In genomic region chr10:84328303-84329093, GRCh38 we compare ENCODE assay signal across 1 cellular context.
TF ChIP-seq lines count a peak whose summit lies in the region.

TSS of gene CCSER2 (plus strand) at chr10:84328589. CDS start at chr10:84371053, 42,464 bp downstream.

TF ChIP-seq in HEK293, 187 proteins besides CTCF, POLR2A, EP300 and RAD21 (continued from another document and continues in another):
- no peak for TF ChIP-seq YY1 (tag by site-specific recombination; IDR thresholded peaks at IDR 0.05)
- no peak for TF ChIP-seq GLI2 (tag by site-specific recombination; IDR thresholded peaks at IDR 0.05; ENCODE audit: borderline replicate concordance, low read depth)
- no peak for TF ChIP-seq PRDM4 (tag by site-specific recombination; IDR thresholded peaks at IDR 0.05)
- TF ChIP-seq ZNF626 (tag by site-specific recombination; IDR thresholded peaks at IDR 0.05), result no peak
- TF ChIP-seq REPIN1 (tag by site-specific recombination; IDR thresholded peaks at IDR 0.05; ENCODE audit: low read depth), result no peak
- TF ChIP-seq KLF8 (tag by site-specific recombination; IDR thresholded peaks at IDR 0.05), result no peak
- no peak for TF ChIP-seq INSM2 (tag by site-specific recombination; IDR thresholded peaks at IDR 0.05)
- TF ChIP-seq ZSCAN23 (tag by site-specific recombination; IDR thresholded peaks at IDR 0.05), result no peak
- no peak for TF ChIP-seq ZBTB17 (tag by site-specific recombination; IDR thresholded peaks at IDR 0.05)
- TF ChIP-seq ZNF174 (tag by site-specific recombination; IDR thresholded peaks at IDR 0.05), result no peak
- no peak for TF ChIP-seq ZNF791 (tag by site-specific recombination; IDR thresholded peaks at IDR 0.05)
- TF ChIP-seq ZNF10 (tag by site-specific recombination; IDR thresholded peaks at IDR 0.05), result no peak
- TF ChIP-seq PATZ1 (tag by site-specific recombination; IDR thresholded peaks at IDR 0.05), result 0 out of 2 replicates have a peak, but pooled peaks have one; percentile 17
- no peak for TF ChIP-seq KLF7 (tag by site-specific recombination; IDR thresholded peaks at IDR 0.05; ENCODE audit: borderline replicate concordance)
- peak; percentile 97 for TF ChIP-seq ZFP69B (tag by site-specific recombination; IDR thresholded peaks at IDR 0.05)
- no peak for TF ChIP-seq SCRT1 (tag by site-specific recombination; IDR thresholded peaks at IDR 0.05; ENCODE audit: borderline replicate concordance)
- no peak for TF ChIP-seq ZNF704 (tag by site-specific recombination; IDR thresholded peaks at IDR 0.05)
- no peak for TF ChIP-seq ZNF501 (tag by site-specific recombination; IDR thresholded peaks at IDR 0.05)
- peak; percentile 71; the same call in 1 of the 2 replicates for TF ChIP-seq ZNF561 (tag by site-specific recombination; IDR thresholded peaks at IDR 0.05; ENCODE audit: borderline replicate concordance)
- TF ChIP-seq ZNF350 (tag by site-specific recombination; IDR thresholded peaks at IDR 0.05), result no peak
- TF ChIP-seq ZNF426 (tag by site-specific recombination; IDR thresholded peaks at IDR 0.05), result no peak
- TF ChIP-seq ZNF18 (tag by site-specific recombination; IDR thresholded peaks at IDR 0.05), result no peak
- peak; percentile 98 for TF ChIP-seq ZNF692 (tag by site-specific recombination; IDR thresholded peaks at IDR 0.05)
- TF ChIP-seq GFI1B (tag by site-specific recombination; IDR thresholded peaks at IDR 0.05), result no peak
- no peak for TF ChIP-seq SALL2 (tag by site-specific recombination; IDR thresholded peaks at IDR 0.05; ENCODE audit: borderline replicate concordance)
- no peak for TF ChIP-seq ZNF362 (tag by site-specific recombination; IDR thresholded peaks at IDR 0.05)
- TF ChIP-seq RBAK (tag by site-specific recombination; IDR thresholded peaks at IDR 0.05), result no peak
- TF ChIP-seq AEBP2 (tag by site-specific recombination; IDR thresholded peaks at IDR 0.05; ENCODE audit: borderline replicate concordance), result no peak
- no peak for TF ChIP-seq ZNF157 (tag by site-specific recombination; IDR thresholded peaks at IDR 0.05)
- TF ChIP-seq MZF1 (tag by site-specific recombination; IDR thresholded peaks at IDR 0.05; ENCODE audit: borderline replicate concordance), result no peak
- TF ChIP-seq ZNF747 (tag by site-specific recombination; IDR thresholded peaks at IDR 0.05), result no peak
- TF ChIP-seq SP7 (tag by site-specific recombination; IDR thresholded peaks at IDR 0.05), result no peak
- TF ChIP-seq ZNF302 (tag by site-specific recombination; IDR thresholded peaks at IDR 0.05; ENCODE audit: low read depth), result no peak
- no peak for TF ChIP-seq ZSCAN5A (tag by site-specific recombination; IDR thresholded peaks at IDR 0.05)
- no peak for TF ChIP-seq ZNF394 (tag by site-specific recombination; IDR thresholded peaks at IDR 0.05; ENCODE audit: borderline replicate concordance)
- 0 out of 2 replicates have a peak, but pooled peaks have one; percentile 41 for TF ChIP-seq ZNF596 (tag by site-specific recombination; IDR thresholded peaks at IDR 0.05)
- no peak for TF ChIP-seq KLF17 (tag by site-specific recombination; IDR thresholded peaks at IDR 0.05)
- no peak for TF ChIP-seq ZNF518A (tag by site-specific recombination; conservative IDR thresholded peaks at IDR 0.05; ENCODE audit: low read depth)
- no peak for TF ChIP-seq ZBTB20 (tag by site-specific recombination; IDR thresholded peaks at IDR 0.05)
- no peak for TF ChIP-seq ZNF311 (tag by site-specific recombination; IDR thresholded peaks at IDR 0.05; ENCODE audit: borderline replicate concordance)
